In genomic region chr7:87543623-87544022, GRCh38 we compare ENCODE assay signal across 14 cellular contexts.
DNase-seq lines count a peak whose midpoint lies in the region; ATAC-seq lines count a peak whose summit lies in the region.
"Had no signal": no experiment of that assay in that cellular context is flagged by ENCODE, and none has a peak within 500 bp of the region (broad histone marks: within the 10 kb centered on the region; RNA-seq: fewer than 3 reads in every experiment).

No MANE protein-coding gene starts in this region.

- peak; percentile 9 for DNase-seq in non-pigmented ciliary epithelial cell (ENCODE audit: low read depth)
- no peak for DNase-seq in C1 segment of cervical spinal cord (lab: John Stamatoyannopoulos, UW)
- no peak for DNase-seq in islet precursor cell
- DNase-seq in EL: no peak
- DNase-seq: activated CD4-positive, CD25-positive, alpha-beta regulatory T cell; activated naive CD8-positive, alpha-beta T cell treated with anti-CD3 and anti-CD28 coated beads, Interleukin-2, amount 10 ng/mL, durations not matched to agents 7 days and 5 days; endodermal cell; left ventricle myocardium superior; MG63; NCI-H1930; NCI-H524 treated with DMSO at 0.1 percent for 48 hours had no signal

- ATAC-seq in GM18867 (IDR thresholded peaks at IDR 0.05; ENCODE audit: unreplicated experiment) (peak; percentile 96), GM21717 (IDR thresholded peaks at IDR 0.05; ENCODE audit: unreplicated experiment) (peak; percentile 83), HG03439 (IDR thresholded peaks at IDR 0.05; ENCODE audit: unreplicated experiment) (peak; percentile 71)
- ATAC-seq: left ventricle myocardium superior had no signal
